ENCODE assay signal across 10 cellular contexts in genomic region chr17:7019406-7019805, GRCh38. TPM values are rescaled to one million over a fixed set of nuclear protein-coding genes. Genes with fewer than 3 reads are reported as not detected.
DNase-seq lines count a peak whose midpoint lies in the region; ATAC-seq, FAIRE-seq and TF ChIP-seq lines count a peak whose summit lies in the region.
"Had no signal": no experiment of that assay in that cellular context is flagged by ENCODE, and none has a peak within 500 bp of the region (broad histone marks: within the 10 kb centered on the region; RNA-seq: fewer than 3 reads in every experiment).

No MANE protein-coding gene starts in this region.

- H3K27ac Mint-ChIP-seq in osteocyte (ENCODE audit: unreplicated experiment), result peak overlapping the region; percentile 79

- WGBS in A549 (ENCODE audit: missing lambda C conversion rate), result 39% methylated on average over 10 of the region's 11 CpGs
- 21% methylated on average over 11 of the region's 11 CpGs for WGBS in esophagus muscularis mucosa

- TF ChIP-seq CTCF in A549 (IDR thresholded peaks at IDR 0.05) (no peak), Peyer's patch (IDR thresholded peaks at IDR 0.05) (no peak), esophagus muscularis mucosa (IDR thresholded peaks at IDR 0.05) (no peak), osteocyte (IDR thresholded peaks at IDR 0.05) (no peak)

- no peak for FAIRE-seq in A549 (lab: Jason Lieb, UNC)
- FAIRE-seq in GM12891 (lab: Jason Lieb, UNC), result no peak
- FAIRE-seq: GM12892 had no signal

- no peak for TF ChIP-seq POLR2A in A549 (IDR thresholded peaks at IDR 0.05; ENCODE audit: low read length)
- TF ChIP-seq POLR2A in Peyer's patch (IDR thresholded peaks at IDR 0.05), result no peak
- TF ChIP-seq POLR2A in esophagus muscularis mucosa (IDR thresholded peaks at IDR 0.05; ENCODE audit: low read depth), result no peak
- TF ChIP-seq POLR2A in GM12891 (IDR thresholded peaks at IDR 0.05; ENCODE audit: low read depth, low read length), result no peak

- TF ChIP-seq EP300 in A549 (IDR thresholded peaks at IDR 0.05) (no peak), esophagus muscularis mucosa (IDR thresholded peaks at IDR 0.05) (no peak)

- H3K4me1 ChIP-seq in A549 (peaks cover 31% of the 10 kb centered on the region), Peyer's patch (peaks cover 2 to 52% (median 17%) of the 10 kb centered on the region in 4 donors), esophagus muscularis mucosa (peaks cover 62 to 92% (median 76%) of the 10 kb centered on the region in 4 donors)

- peak overlapping the region; percentile 43 for H3K4me3 ChIP-seq in A549
- peak overlapping the region; percentile 10 to 53 (median 32) for H3K4me3 ChIP-seq in Peyer's patch
- H3K4me3 ChIP-seq in esophagus muscularis mucosa, result peak overlapping the region; percentile 66 to 78 (median 74)

- DNase-seq in A549 (ENCODE audit: low read depth in 1 of 2, low spot score in 1 of 2) (no peak), Peyer's patch (no peak), esophagus muscularis mucosa (ENCODE audit: extremely low spot score) (no peak), osteocyte (ENCODE audit: extremely low spot score, unreplicated experiment) (no peak), SHP77 treated with DMSO at 0.1 percent for 48 hours (lab: John Stamatoyannopoulos, UW) (no peak), cerebellar cortex (ENCODE audit: low spot score) (no peak), NCI-H1105 (lab: John Stamatoyannopoulos, UW) (no peak), GM12891 (ENCODE audit: insufficient read length, low spot score) (no peak)

- H3K27ac ChIP-seq in A549, result peak overlapping the region; percentile 92 to 94
- peak overlapping the region; percentile 62 to 82 (median 72) for H3K27ac ChIP-seq in Peyer's patch
- peak overlapping the region; percentile 92 to 98 (median 95) for H3K27ac ChIP-seq in esophagus muscularis mucosa (replicated peaks in 1 of 4)

- H3K36me3 ChIP-seq in Peyer's patch (no peaks in the 10 kb centered on the region), esophagus muscularis mucosa (peaks cover 0 to 16% (median 11%) of the 10 kb centered on the region in 4 donors)

- H3K27me3 ChIP-seq in Peyer's patch (no peaks in the 10 kb centered on the region), esophagus muscularis mucosa (peaks cover 0 to 27% (median 17%) of the 10 kb centered on the region in 4 donors)

- H3K9me3 ChIP-seq in A549 (no peaks in the 10 kb centered on the region), Peyer's patch (no peaks in the 10 kb centered on the region), esophagus muscularis mucosa (no peaks in the 10 kb centered on the region)

- H3K27me3 Mint-ChIP-seq in osteocyte (ENCODE audit: unreplicated experiment), result peaks cover 15% of the 10 kb centered on the region

- CTCF ChIA-PET in A549 (lab: Yijun Ruan, JAX), result interaction anchor here (0.8 to 11.4 kb wide), 9 partner anchors 13 to 353 kb away, joined by 3 to 77 read pairs (median 6); no protein-coding TSS in a partner anchor

- H3K4me1 Mint-ChIP-seq in osteocyte (ENCODE audit: unreplicated experiment), result peaks cover 35% of the 10 kb centered on the region

- POLR2A ChIA-PET in A549 (lab: Yijun Ruan, JAX), result interaction anchor here (1.0 kb wide), 1 partner anchor 16 kb away, joined by 14 read pairs; the partner anchor contains the start of gene SLC16A13

- H3K36me3 Mint-ChIP-seq in osteocyte (ENCODE audit: unreplicated experiment), result peaks cover 5% of the 10 kb centered on the region

- H3K4me2 ChIP-seq in A549, result peak overlapping the region; percentile 76

- intact Hi-C loops in esophagus muscularis mucosa (cut with DNase I), result no loop called here

- peak overlapping the region; percentile 61 for H3K4me3 Mint-ChIP-seq in osteocyte (ENCODE audit: unreplicated experiment)

- no peak for TF ChIP-seq RAD21 in A549 (conservative IDR thresholded peaks at IDR 0.05 in 1 of 2, IDR thresholded peaks at IDR 0.05 in 1 of 2)

- no peaks in the 10 kb centered on the region for H3K9me3 Mint-ChIP-seq in osteocyte (ENCODE audit: unreplicated experiment)

- no peak for ATAC-seq in A549

TF ChIP-seq in A549, 52 proteins besides CTCF, POLR2A, EP300 and RAD21:
- no peak for TF ChIP-seq EHMT2 (IDR thresholded peaks at IDR 0.05; ENCODE audit: low read depth)

TF ChIP-seq in GM12891, 5 proteins besides CTCF, POLR2A, EP300 and RAD21:
- no peak for TF ChIP-seq POU2F2 (IDR thresholded peaks at IDR 0.05; ENCODE audit: low read depth, low read length)
- TF ChIP-seq SPI1 (IDR thresholded peaks at IDR 0.05; ENCODE audit: low read depth, low read length), result no peak
- TF ChIP-seq POLR2AphosphoS5 (IDR thresholded peaks at IDR 0.05; ENCODE audit: low read depth, low read length), result no peak
- no peak for TF ChIP-seq TAF1 (IDR thresholded peaks at IDR 0.05; ENCODE audit: low read depth, low read length)
- no peak for TF ChIP-seq PAX5 (IDR thresholded peaks at IDR 0.05; ENCODE audit: insufficient read depth, low read length, severe bottlenecking)

RNA-seq across cellular contexts. Expression of gene BCL6B, which starts 3.4 kb away (rescaled TPM):
- 0.16 TPM in 1 of 2 replicates, not detected in the other for polyA plus RNA-seq in A549 (2011; rRNA removed)
- polyA plus RNA-seq in A549 (2012; cell fraction: cytosol; rRNA removed), result 0.01 TPM in 1 of 2 replicates, not detected in the other
- 0.02 and 0.05 TPM in 2 replicates for polyA plus RNA-seq in A549 (2012; cell fraction: nucleus; rRNA removed)
- polyA plus RNA-seq in A549 (2017; fragmentation: RNase III; extraction: RNeasy Plus Mini Kit Qiagen cat#74134 plus additional on column Dnase treatment), result 0.03 to 0.04 TPM in 2 of 3 replicates, not detected in the other
- polyA minus RNA-seq in A549 (2011; rRNA and poly(A)+ RNA removed), result not detected in 2 replicates
- total RNA-seq in Peyer's patch, result 1 to 10 TPM in 2 of 4 donors, under 1 TPM in 2; 0.57 to 9.9 (median 1.4) TPM
- 1 to 10 TPM in 3 of 4 donors, under 1 TPM in 1; 0.83 to 5.0 (median 3.2) TPM for total RNA-seq in esophagus muscularis mucosa
- total RNA-seq in osteocyte, result not detected in 2 replicates
- polyA plus RNA-seq in GM12891 (2012; ENCODE audit: low read depth, missing spikeins), result 0.36 TPM

RNA-seq across cellular contexts. Expression of gene RNASEK, which starts 7.0 kb away (rescaled TPM):
- polyA plus RNA-seq in A549 (2011; rRNA removed) (185 and 210 TPM in 2 replicates), A549 (2017; fragmentation: RNase III; extraction: RNeasy Plus Mini Kit Qiagen cat#74134 plus additional on column Dnase treatment) (388 to 426 TPM (median 424 TPM) in 3 replicates)
- polyA plus RNA-seq in A549 (2012; cell fraction: cytosol; rRNA removed), result 152 and 203 TPM in 2 replicates
- polyA plus RNA-seq in A549 (2012; cell fraction: nucleus; rRNA removed), result 129 and 138 TPM in 2 replicates
- 81.0 and 92.3 TPM in 2 replicates for polyA minus RNA-seq in A549 (2011; rRNA and poly(A)+ RNA removed)
- total RNA-seq in Peyer's patch (100 to 1,000 TPM in 2 of 4 donors, 10 to 100 TPM in 2; 56.9 to 138 (median 109) TPM), esophagus muscularis mucosa (100 to 1,000 TPM in 3 of 4 donors, 10 to 100 TPM in 1; 84.7 to 204 (median 172) TPM), osteocyte (255 and 269 TPM in 2 replicates)
- polyA plus RNA-seq in GM12891 (2012; ENCODE audit: low read depth, missing spikeins), result 303 TPM

RNA-seq across cellular contexts. Expression of gene SLC16A13, which starts 16.4 kb away (rescaled TPM):
- polyA plus RNA-seq in A549 (2011; rRNA removed), result 6.2 and 8.0 TPM in 2 replicates
- 7.9 and 11.7 TPM in 2 replicates for polyA plus RNA-seq in A549 (2012; cell fraction: cytosol; rRNA removed)
- polyA plus RNA-seq in A549 (2012; cell fraction: nucleus; rRNA removed), result 16.2 and 19.5 TPM in 2 replicates
- polyA plus RNA-seq in A549 (2017; fragmentation: RNase III; extraction: RNeasy Plus Mini Kit Qiagen cat#74134 plus additional on column Dnase treatment), result 6.2 to 10.9 TPM (median 10.4 TPM) in 3 replicates
- polyA minus RNA-seq in A549 (2011; rRNA and poly(A)+ RNA removed), result 8.2 and 8.4 TPM in 2 replicates
- total RNA-seq in Peyer's patch, result 10 to 100 TPM in 1 of 4 donors, 1 to 10 TPM in 3; 7.5 to 16.4 (median 8.8) TPM
- total RNA-seq in esophagus muscularis mucosa, result 1 to 10 TPM in 1 of 4 donors, under 1 TPM in 3; 0.19 to 1.2 (median 0.65) TPM
- 4.4 and 7.9 TPM in 2 replicates for total RNA-seq in osteocyte
- polyA plus RNA-seq in GM12891 (2012; ENCODE audit: low read depth, missing spikeins), result 3.4 TPM

RNA-seq across cellular contexts. Expression of gene ALOX12, which starts 23.6 kb away (rescaled TPM):
- polyA plus RNA-seq in A549 (2011; rRNA removed), result not detected in 2 replicates
- not detected in 2 replicates for polyA plus RNA-seq in A549 (2012; cell fraction: cytosol; rRNA removed)
- polyA plus RNA-seq in A549 (2012; cell fraction: nucleus; rRNA removed), result 0.02 TPM in 1 of 2 replicates, not detected in the other
- polyA plus RNA-seq in A549 (2017; fragmentation: RNase III; extraction: RNeasy Plus Mini Kit Qiagen cat#74134 plus additional on column Dnase treatment), result not detected in 3 replicates
- not detected in 2 replicates for polyA minus RNA-seq in A549 (2011; rRNA and poly(A)+ RNA removed)
- not detected for total RNA-seq in Peyer's patch
- total RNA-seq in esophagus muscularis mucosa, result under 1 TPM in 1 of 4 donors, not detected in 3; 0.17 TPM
- total RNA-seq in osteocyte, result not detected in 2 replicates
- 0.78 TPM for polyA plus RNA-seq in GM12891 (2012; ENCODE audit: low read depth, missing spikeins)
- total RNA-seq: renal cortical epithelial cell had no signal

RNA-seq across cellular contexts. Expression of gene SLC16A11, which starts 24.5 kb away (rescaled TPM):
- not detected in 2 replicates for polyA plus RNA-seq in A549 (2011; rRNA removed)
- not detected in 2 replicates for polyA plus RNA-seq in A549 (2012; cell fraction: cytosol; rRNA removed)
- polyA plus RNA-seq in A549 (2012; cell fraction: nucleus; rRNA removed), result 0.08 TPM in 1 of 2 replicates, not detected in the other
- not detected in 3 replicates for polyA plus RNA-seq in A549 (2017; fragmentation: RNase III; extraction: RNeasy Plus Mini Kit Qiagen cat#74134 plus additional on column Dnase treatment)
- polyA minus RNA-seq in A549 (2011; rRNA and poly(A)+ RNA removed), result not detected in 2 replicates
- total RNA-seq in Peyer's patch, result 1 to 10 TPM in 1 of 4 donors, under 1 TPM in 1, not detected in 2; 0.94 to 1.1 TPM
- total RNA-seq in esophagus muscularis mucosa, result under 1 TPM in 3 of 4 donors, not detected in 1; 0.17 to 0.99 (median 0.26) TPM
- 0.57 and 0.75 TPM in 2 replicates for total RNA-seq in osteocyte
- polyA plus RNA-seq in GM12891 (2012; ENCODE audit: low read depth, missing spikeins), result 2.0 TPM
- total RNA-seq: renal cortical epithelial cell had no signal
